ENCODE assay signal across 23 cellular contexts in the genomic region with DNA sequence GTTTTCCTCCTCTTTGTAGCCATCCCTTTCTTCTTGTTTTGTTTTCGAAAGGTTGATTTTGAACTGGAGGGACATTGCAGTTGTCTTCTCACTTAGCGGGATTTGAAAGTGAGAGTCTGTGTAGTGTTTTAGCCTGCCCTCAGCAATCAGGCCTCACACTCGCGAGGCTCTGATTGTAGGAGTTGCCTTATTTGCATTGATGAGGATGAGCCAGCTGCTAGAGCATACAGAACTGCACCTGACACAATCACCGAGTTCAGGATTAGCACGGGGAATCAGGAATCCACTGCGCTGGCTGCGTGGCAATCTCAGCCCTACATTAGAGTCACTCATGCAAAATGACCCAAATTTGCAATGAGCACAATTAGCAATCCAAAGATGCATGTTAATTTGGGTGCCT.
DNase-seq lines count a peak whose midpoint lies in the region; ATAC-seq and TF ChIP-seq lines count a peak whose summit lies in the region.
"Had no signal": no experiment of that assay in that cellular context is flagged by ENCODE, and none has a peak within 500 bp of the region (broad histone marks: within the 10 kb centered on the region; RNA-seq: fewer than 3 reads in every experiment).

No MANE protein-coding gene starts in this region.

- WGBS in mesendoderm (ENCODE audit: extremely low coverage, insufficient coverage, low lambda C conversion rate), result no CpG with 5 or more reads among the region's 8 CpGs

- ATAC-seq in GM21529 (IDR thresholded peaks at IDR 0.05; ENCODE audit: unreplicated experiment) (no peak), mucosa of descending colon (no peak), GM19324 (IDR thresholded peaks at IDR 0.05; ENCODE audit: low FRiP score, unreplicated experiment) (no peak)
- ATAC-seq: activated naive CD4-positive, alpha-beta T cell treated with anti-CD3 and anti-CD28 coated beads, Interleukin-2, amount 50 U/mL, for 72 hours; activated T-helper 17 cell treated with anti-CD3 and anti-CD28 coated beads, Interleukin-2, amount 50 U/mL, for 72 hours; effector memory CD8-positive, alpha-beta T cell; gastrocnemius medialis; HCT116; K562 had no signal

- TF ChIP-seq CTCF in mucosa of descending colon (IDR thresholded peaks at IDR 0.05), result no peak

- H3K4me2 ChIP-seq in mesendoderm (ENCODE audit: low read length), result no peak overlapping the region
- H3K4me2 ChIP-seq: BLaER1 had no signal

- DNase-seq in D341Med (ENCODE audit: low spot score), result peak; percentile 66
- peak; percentile 46 for DNase-seq in NCI-H524 treated with DMSO at 0.1 percent for 48 hours (lab: John Stamatoyannopoulos, UW)
- peak in 26 of 61 donors; percentile 18 to 89 (median 36) for DNase-seq in caudate nucleus (lab: John Stamatoyannopoulos, UW)
- peak; percentile 22 for DNase-seq in mesendoderm
- DNase-seq in mucosa of descending colon, result no peak
- no peak for DNase-seq in SK-N-DZ (ENCODE audit: low spot score)
- DNase-seq: Calu3; effector memory CD8-positive, alpha-beta T cell; gastrocnemius medialis; kidney glomerular epithelial cell; NCI-H1436 treated with DMSO at 0.1 percent for 48 hours; NK-92 treated with Interleukin-12 subunit alpha and Interleukin-12 subunit beta, amount 100 ng/mL, for 24 hours; sigmoid colon; stimulated activated CD4-positive, alpha-beta T cell treated with anti-CD3 and anti-CD28 coated beads, Interleukin-15, amount 100 ng/mL, for 24 hours had no signal

- no peaks in the 10 kb centered on the region for H3K36me3 ChIP-seq in mesendoderm (ENCODE audit: control insufficient read depth, insufficient read depth, low read length)
- H3K36me3 ChIP-seq in mucosa of descending colon (ENCODE audit: low read depth), result no peaks in the 10 kb centered on the region
- H3K36me3 ChIP-seq: BLaER1, esophagus muscularis mucosa, gastrocnemius medialis, sigmoid colon had no signal

- no peak overlapping the region for H3K18ac ChIP-seq in mesendoderm (ENCODE audit: low read length)

- no peak overlapping the region for H3K56ac ChIP-seq in mesendoderm (ENCODE audit: low read length)

- H3K9me3 ChIP-seq in mucosa of descending colon, result no peaks in the 10 kb centered on the region
- H3K9me3 ChIP-seq: BLaER1, esophagus muscularis mucosa, gastrocnemius medialis, sigmoid colon had no signal

- no peaks in the 10 kb centered on the region for H3K79me2 ChIP-seq in mesendoderm (ENCODE audit: control insufficient read depth, insufficient read depth, low read length)
- H3K79me2 ChIP-seq: parathyroid adenoma had no signal

- no peak overlapping the region for H4K8ac ChIP-seq in mesendoderm (ENCODE audit: low read depth, low read length)

- H2BK5ac ChIP-seq in mesendoderm (ENCODE audit: low read length), result no peak overlapping the region

- H4K5ac ChIP-seq in mesendoderm (ENCODE audit: low read length), result no peak overlapping the region

- no peak overlapping the region for H2AK5ac ChIP-seq in mesendoderm (ENCODE audit: low read length)

- no peak overlapping the region for H3K23ac ChIP-seq in mesendoderm (ENCODE audit: low read length)

- no peak overlapping the region for H2BK15ac ChIP-seq in mesendoderm (replicated peaks; ENCODE audit: low read depth)

- peaks cover under 1% of the 10 kb centered on the region for H3K27me3 ChIP-seq in mesendoderm (ENCODE audit: insufficient read depth, low read length, poor library complexity)
- H3K27me3 ChIP-seq: BLaER1, esophagus muscularis mucosa, gastrocnemius medialis, sigmoid colon had no signal

- H3K4ac ChIP-seq in mesendoderm (ENCODE audit: low read depth, low read length), result no peak overlapping the region

- H3K4me3 ChIP-seq in mesendoderm (ENCODE audit: low read length) (no peak overlapping the region), mucosa of descending colon (no peak overlapping the region)
- H3K4me3 ChIP-seq: BLaER1, esophagus muscularis mucosa, gastrocnemius medialis, K562, sigmoid colon had no signal

- H2BK120ac ChIP-seq in mesendoderm (ENCODE audit: low read depth, low read length), result no peak overlapping the region

- H3K27ac ChIP-seq in caudate nucleus (ENCODE audit: low read depth, low read length) (peak overlapping the region; percentile 94), mesendoderm (ENCODE audit: low read depth, low read length) (no peak overlapping the region)
- H3K27ac ChIP-seq: BLaER1, esophagus muscularis mucosa, gastrocnemius medialis, parathyroid adenoma, sigmoid colon had no signal

- peaks cover 26% of the 10 kb centered on the region for H3K4me1 ChIP-seq in mesendoderm (ENCODE audit: control insufficient read depth, low read depth, low read length)
- H3K4me1 ChIP-seq in mucosa of descending colon (ENCODE audit: low read depth), result no peaks in the 10 kb centered on the region
- H3K4me1 ChIP-seq: BLaER1, esophagus muscularis mucosa, parathyroid adenoma, sigmoid colon had no signal

- intact Hi-C loops in mucosa of descending colon (cut with DNase I, micrococcal nuclease), result no loop called here

- H3K79me1 ChIP-seq in mesendoderm (ENCODE audit: low read length), result no peaks in the 10 kb centered on the region

- no peak overlapping the region for H3K9ac ChIP-seq in mesendoderm (ENCODE audit: low read length)
- H3K9ac ChIP-seq: BLaER1, parathyroid adenoma had no signal

Comparison
In these comparisons a context has a peak if more than half of its experiments do, and no peak if none do; other contexts are left out.
1. DNase-seq: peak in D341Med (single experiment), NCI-H524 treated with DMSO at 0.1 percent for 48 hours (single experiment) and mesendoderm (single experiment); none in mucosa of descending colon (0 of 3) and SK-N-DZ (single experiment).